In genomic region chr10:112804036-112804435, GRCh38 we compare ENCODE assay signal across 14 cellular contexts.
DNase-seq lines count a peak whose midpoint lies in the region; ATAC-seq and TF ChIP-seq lines count a peak whose summit lies in the region.
"Had no signal": no experiment of that assay in that cellular context is flagged by ENCODE, and none has a peak within 500 bp of the region (broad histone marks: within the 10 kb centered on the region; RNA-seq: fewer than 3 reads in every experiment).

No MANE protein-coding gene starts in this region.

- H3K4me1 ChIP-seq in left lung (no peaks in the 10 kb centered on the region), tibial artery (peaks cover 0 to 7% (median 0%) of the 10 kb centered on the region in 4 donors)

- H3K4me3 ChIP-seq in left lung (no peak overlapping the region), tibial artery (no peak overlapping the region)
- H3K4me3 ChIP-seq: GM23248 had no signal

- ATAC-seq in left cardiac atrium (peak; percentile 25 to 89), left lung (peak; percentile 69), GM19351 (IDR thresholded peaks at IDR 0.05; ENCODE audit: unreplicated experiment) (no peak)
- ATAC-seq: activated CD4-positive, alpha-beta T cell treated with anti-CD3 and anti-CD28 coated beads for 36 hours had no signal

- DNase-seq in left cardiac atrium (no peak), cardiac septum (ENCODE audit: low spot score) (no peak), RWPE1 (ENCODE audit: low spot score) (no peak), left lung (no peak), tibial artery (no peak), HuH-7 (ENCODE audit: low spot score) (no peak), KG1 (lab: John Stamatoyannopoulos, UW) (no peak)
- DNase-seq: activated CD4-positive, alpha-beta T cell treated with anti-CD3 and anti-CD28 coated beads for 36 hours; foreskin fibroblast; GM23248; IMR-90; NCI-H748 treated with DMSO at 0.1 percent for 48 hours; stimulated activated CD4-positive, alpha-beta T cell treated with anti-CD3 and anti-CD28 coated beads, Interleukin-2, amount 100 ng/mL, for 48 hours had no signal

- intact Hi-C loops in left cardiac atrium (cut with DNase I) (no loop called here), cardiac septum (cut with DNase I) (no loop called here), left lung (cut with DNase I) (no loop called here), tibial artery (cut with DNase I; ENCODE audit: low total_unique reads) (no loop called here)

- peak overlapping the region; percentile 36; the same call in 1 of the 2 replicates for H3K27ac ChIP-seq in RWPE1
- no peak overlapping the region for H3K27ac ChIP-seq in left lung
- H3K27ac ChIP-seq in tibial artery: no peak overlapping the region
- H3K27ac ChIP-seq: GM23248 had no signal

- CTCF ChIA-PET in RWPE1 (lab: Yijun Ruan, JAX): interaction anchor here (0.6 to 0.7 kb wide), 3 partner anchors 21 to 332 kb away, joined by 3 read pairs; no protein-coding TSS in a partner anchor

- H3K9me3 ChIP-seq in left lung (no peaks in the 10 kb centered on the region), tibial artery (no peaks in the 10 kb centered on the region)

- H3K36me3 ChIP-seq in left lung (no peaks in the 10 kb centered on the region), tibial artery (no peaks in the 10 kb centered on the region)

- H3K27me3 ChIP-seq in left lung (no peaks in the 10 kb centered on the region), tibial artery (no peaks in the 10 kb centered on the region)

- no peak for TF ChIP-seq CTCF in RWPE1 (conservative IDR thresholded peaks at IDR 0.05; ENCODE audit: low read depth)
- no peak for TF ChIP-seq CTCF in left lung (IDR thresholded peaks at IDR 0.05)
- no peak for TF ChIP-seq CTCF in tibial artery (IDR thresholded peaks at IDR 0.05)

- POLR2A ChIA-PET in RWPE1 (lab: Yijun Ruan, JAX; ENCODE audit: low non-redundant PET): no interaction called here
